8 cellular contexts compared by ENCODE assay signal in genomic region chr14:105490318-105490571, GRCh38. TPM values are rescaled to one million over a fixed set of nuclear protein-coding genes. Genes with fewer than 3 reads are reported as not detected.
A peak's percentile ranks its signal among the peaks of the same experiment; 100 is the strongest.
DNase-seq lines count a peak whose midpoint lies in the region; ATAC-seq, FAIRE-seq and TF ChIP-seq lines count a peak whose summit lies in the region.

No MANE protein-coding gene starts in this region.

- H3K9me2 ChIP-seq in PC-9 (ENCODE audit: insufficient read depth): no peaks in the 10 kb centered on the region

- no peaks in the 10 kb centered on the region for H3K27me3 ChIP-seq in PC-9 (ENCODE audit: insufficient read depth, low read depth)

- no peak for FAIRE-seq in urothelium cell line (lab: Jason Lieb, UNC)

- peak overlapping the region; percentile 87 for H3K4me2 ChIP-seq in PC-9

- H2AFZ ChIP-seq in PC-9: peak overlapping the region; percentile 66

- no peaks in the 10 kb centered on the region for H3K36me3 ChIP-seq in PC-9 (ENCODE audit: low read depth)

- no peaks in the 10 kb centered on the region for H3K9me3 ChIP-seq in PC-9 (ENCODE audit: insufficient read depth, low read depth)

- H3K4me1 ChIP-seq in PC-9 (replicated peaks; ENCODE audit: insufficient read depth): peaks cover 28% of the 10 kb centered on the region

- H3F3A ChIP-seq in PC-9 (ENCODE audit: insufficient read depth, low read depth): peaks cover 13% of the 10 kb centered on the region; the same call in 1 of the 2 replicates

- DNase-seq in AG09309 (ENCODE audit: low read depth): no peak
- DNase-seq in PC-9: no peak
- no peak for DNase-seq in fibroblast of pulmonary artery (ENCODE audit: low read depth)
- DNase-seq in retinal pigment epithelial cell (ENCODE audit: low read depth): no peak
- DNase-seq in urothelium cell line (ENCODE audit: low spot score): no peak
- no peak for DNase-seq in kidney tubule cell (ENCODE audit: low spot score)
- no peak for DNase-seq in pons (ENCODE audit: low spot score)

- H3K79me2 ChIP-seq in PC-9 (ENCODE audit: low read depth): 0 out of 2 replicates have a peak, but pooled peaks cover 5% of the 10 kb centered on the region

- intact Hi-C loops in PC-9 (cut with micrococcal nuclease; ENCODE audit: unreplicated experiment): loop anchor here (1.0 to 5.0 kb wide), 5 partner anchors 17 to 398 kb away; no protein-coding TSS in a partner anchor

- CTCF ChIA-PET in PC-9 (lab: Charles Lee): interaction anchor here (1.1 to 1.8 kb wide), 2 partner anchors 9 to 119 kb away, joined by 7 to 13 read pairs; no protein-coding TSS in a partner anchor

- no TSS peak for BruUV-seq in PC-9 (replicated peaks; lab: Mats Ljungman, UMichigan)

- ATAC-seq in GM21619 (IDR thresholded peaks at IDR 0.05; ENCODE audit: unreplicated experiment): peak; percentile 3

- no peak overlapping the region for H3K27ac ChIP-seq in PC-9

- POLR2A ChIA-PET in PC-9 (lab: Charles Lee; ENCODE audit: unreplicated experiment): no interaction called here

- H3K4me3 ChIP-seq in AG09309 (ENCODE audit: control insufficient read depth, low read depth, low read length) (peak overlapping the region; percentile 68), PC-9 (peak overlapping the region; percentile 64), fibroblast of pulmonary artery (replicated peaks; ENCODE audit: low read depth, low read length) (peak overlapping the region; percentile 58), retinal pigment epithelial cell (ENCODE audit: low read length) (peak overlapping the region; percentile 53)

- TF ChIP-seq CTCF in AG09309 (IDR thresholded peaks at IDR 0.05; ENCODE audit: control insufficient read depth, insufficient read depth, low read depth, low read length, missing control alignments): no peak
- no peak for TF ChIP-seq CTCF in PC-9 (conservative IDR thresholded peaks at IDR 0.05)
- no peak for TF ChIP-seq CTCF in fibroblast of pulmonary artery (IDR thresholded peaks at IDR 0.05; ENCODE audit: low read length, missing control alignments)
- no peak for TF ChIP-seq CTCF in retinal pigment epithelial cell (conservative IDR thresholded peaks at IDR 0.05; ENCODE audit: low read depth, low read length)

- H4K20me1 ChIP-seq in PC-9 (ENCODE audit: insufficient read depth): peaks cover 6% of the 10 kb centered on the region

RNA-seq across cellular contexts. Expression of gene TEDC1, which starts 0.8 kb away (rescaled TPM):
- 21.2 and 31.9 TPM in 2 replicates for total RNA-seq in PC-9 (2021)

RNA-seq across cellular contexts. Expression of gene CRIP1, which starts 3.6 kb away (rescaled TPM):
- total RNA-seq in PC-9 (2021): 296 and 374 TPM in 2 replicates

RNA-seq across cellular contexts. Expression of gene CRIP2, which starts 15.6 kb away (rescaled TPM):
- 42.5 and 50.2 TPM in 2 replicates for total RNA-seq in PC-9 (2021)

RNA-seq across cellular contexts. Expression of gene TMEM121, which starts 36.1 kb away (rescaled TPM):
- 1.0 and 1.1 TPM in 2 replicates for total RNA-seq in PC-9 (2021)
